1 cellular context compared by ENCODE assay signal in the genomic region with DNA sequence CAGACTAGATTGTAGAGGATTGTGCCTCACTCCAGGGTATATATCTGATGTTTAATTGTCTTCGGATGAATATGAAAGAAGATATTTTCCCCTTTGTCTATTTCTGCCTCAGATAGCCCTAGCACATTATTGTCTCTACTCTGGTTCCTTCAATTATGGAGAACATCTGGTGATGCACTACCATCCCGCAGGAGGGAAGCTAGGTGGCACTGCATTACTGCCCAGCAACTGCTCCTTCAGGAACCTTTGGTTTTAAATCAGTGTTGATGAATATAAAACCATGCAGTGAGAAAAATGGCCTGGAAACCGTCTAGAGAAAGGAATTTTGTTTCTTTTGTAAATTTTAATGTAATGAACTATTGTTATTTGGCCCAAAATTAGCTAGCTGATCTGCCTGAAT.
TF ChIP-seq lines count a peak whose summit lies in the region.

No MANE protein-coding gene starts in this region.

TF ChIP-seq in GM23338, 12 proteins besides CTCF, POLR2A, EP300 and RAD21 (continued from another document):
- no peak for TF ChIP-seq CREB1 (CRISPR knock-in tag; IDR thresholded peaks at IDR 0.05; ENCODE audit: low read depth)
- no peak for TF ChIP-seq ZNF114 (CRISPR knock-in tag; IDR thresholded peaks at IDR 0.05)
- TF ChIP-seq POLR2AphosphoS5 (IDR thresholded peaks at IDR 0.05; ENCODE audit: low read depth): no peak
- TF ChIP-seq, protein P1, sequence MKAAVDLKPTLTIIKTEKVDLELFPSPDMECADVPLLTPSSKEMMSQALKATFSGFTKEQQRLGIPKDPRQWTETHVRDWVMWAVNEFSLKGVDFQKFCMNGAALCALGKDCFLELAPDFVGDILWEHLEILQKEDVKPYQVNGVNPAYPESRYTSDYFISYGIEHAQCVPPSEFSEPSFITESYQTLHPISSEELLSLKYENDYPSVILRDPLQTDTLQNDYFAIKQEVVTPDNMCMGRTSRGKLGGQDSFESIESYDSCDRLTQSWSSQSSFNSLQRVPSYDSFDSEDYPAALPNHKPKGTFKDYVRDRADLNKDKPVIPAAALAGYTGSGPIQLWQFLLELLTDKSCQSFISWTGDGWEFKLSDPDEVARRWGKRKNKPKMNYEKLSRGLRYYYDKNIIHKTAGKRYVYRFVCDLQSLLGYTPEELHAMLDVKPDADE (IDR thresholded peaks at IDR 0.05): no peak
